In the genomic region with DNA sequence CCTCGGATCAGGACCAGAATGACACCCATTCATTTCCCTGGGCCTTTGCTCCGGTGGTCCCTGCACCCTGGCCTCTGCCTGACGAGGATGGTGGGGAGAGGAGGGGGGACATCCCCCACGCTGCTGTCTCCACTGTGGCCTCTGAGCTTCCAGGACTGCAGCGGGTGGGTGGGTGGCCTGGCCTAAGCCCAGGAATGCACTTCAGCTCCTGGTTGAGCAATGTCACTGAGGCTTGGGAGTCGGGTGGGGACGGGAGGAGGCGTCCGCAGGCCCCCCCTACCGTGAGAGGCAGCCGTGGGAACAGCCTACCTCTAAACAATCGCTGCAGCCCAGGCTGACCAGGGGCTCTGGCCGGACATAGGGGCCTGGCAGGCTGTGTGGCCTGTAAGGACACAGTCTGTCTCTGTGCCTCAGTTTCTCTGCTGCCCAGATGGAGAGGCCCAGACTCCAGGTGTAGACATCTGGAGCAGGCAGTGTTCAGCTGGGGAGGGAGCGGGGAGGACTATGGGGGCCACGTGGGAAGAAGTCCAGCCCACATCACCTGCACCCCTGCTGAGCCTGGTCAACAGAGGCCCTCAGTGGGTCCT, we compare ENCODE assay signal across 8 cellular contexts. TPM values are rescaled to one million over a fixed set of nuclear protein-coding genes. Genes with fewer than 3 reads are reported as not detected.
A peak's percentile ranks its signal among the peaks of the same experiment; 100 is the strongest.
DNase-seq lines count a peak whose midpoint lies in the region; TF ChIP-seq lines count a peak whose summit lies in the region.
"Not testable (repeated sequence)": the region's sequence is repeated elsewhere in the genome, so short reads cannot be mapped to it uniquely, and the experiment has no call there.

No MANE protein-coding gene starts in this region.

- peak overlapping the region; percentile 44 for H3K4me2 ChIP-seq in Karpas-422 (ENCODE audit: low read depth, low read length, poor library complexity, severe bottlenecking)
- peak overlapping the region; percentile 62 for H3K4me2 ChIP-seq in hepatocyte
- peak overlapping the region; percentile 7 for H3K4me2 ChIP-seq in mesenchymal stem cell (ENCODE audit: low read length, poor library complexity, severe bottlenecking)

- not testable (repeated sequence) for H3K27me3 ChIP-seq in Karpas-422 (ENCODE audit: low read length); hepatocyte; mesenchymal stem cell (ENCODE audit: control insufficient read depth in 1 of 2, insufficient read depth in 1 of 2, low read length in 2 of 2); thyroid gland

- intact Hi-C loops in thyroid gland (cut with DNase I): not testable (repeated sequence)

- H3K9me3 Mint-ChIP-seq in progenitor cell of endocrine pancreas (ENCODE audit: low read depth): not testable (repeated sequence)

- TF ChIP-seq CTCF in astrocyte of the spinal cord (IDR thresholded peaks at IDR 0.05; ENCODE audit: low read depth, low read length); fibroblast of pulmonary artery (IDR thresholded peaks at IDR 0.05; ENCODE audit: low read length, missing control alignments); hepatocyte (IDR thresholded peaks at IDR 0.05; ENCODE audit: poor library complexity); progenitor cell of endocrine pancreas (IDR thresholded peaks at IDR 0.05; ENCODE audit: unreplicated experiment); thyroid gland (IDR thresholded peaks at IDR 0.05): not testable (repeated sequence)

- H3K4me3 Mint-ChIP-seq in progenitor cell of endocrine pancreas (ENCODE audit: low read depth): not testable (repeated sequence)

- peaks cover 11% of the 10 kb centered on the region for H3K4me1 Mint-ChIP-seq in progenitor cell of endocrine pancreas (ENCODE audit: low read depth)

- H4K20me1 ChIP-seq in Karpas-422 (ENCODE audit: insufficient read depth, low read depth, low read length); hepatocyte (ENCODE audit: insufficient read depth, poor library complexity, severe bottlenecking): not testable (repeated sequence)

- H2BK12ac ChIP-seq in mesenchymal stem cell (ENCODE audit: low read length in 2 of 2): peak overlapping the region; percentile 89 to 96

- H3K4me3 ChIP-seq in Karpas-422 (ENCODE audit: low read length); astrocyte of the spinal cord (ENCODE audit: low read depth, low read length); fibroblast of pulmonary artery (replicated peaks; ENCODE audit: low read depth, low read length); hepatocyte; mesenchymal stem cell (ENCODE audit: insufficient read depth in 1 of 2, low read depth in 1 of 2, low read length in 2 of 2); thyroid gland (replicated peaks in 1 of 3): not testable (repeated sequence)

- not testable (repeated sequence) for H3K9me2 ChIP-seq in Karpas-422 (replicated peaks; ENCODE audit: insufficient read depth, low read length); hepatocyte (replicated peaks; ENCODE audit: insufficient read depth)

- not testable (repeated sequence) for H3K27me3 Mint-ChIP-seq in progenitor cell of endocrine pancreas

- H3K4ac ChIP-seq in mesenchymal stem cell (ENCODE audit: low read depth in 1 of 2, low read length in 2 of 2): peak overlapping the region; percentile 75 to 87

- H3K4me1 ChIP-seq in Karpas-422 (ENCODE audit: low read length) (peaks cover 22% of the 10 kb centered on the region), hepatocyte (ENCODE audit: insufficient read depth) (peaks cover 30% of the 10 kb centered on the region), mesenchymal stem cell (ENCODE audit: control insufficient read depth, insufficient read depth, low read depth, low read length) (peaks cover 23% of the 10 kb centered on the region), thyroid gland (peaks cover 14 to 26% of the 10 kb centered on the region in 2 donors)

- not testable (repeated sequence) for H3K79me1 ChIP-seq in mesenchymal stem cell (replicated peaks; ENCODE audit: low read length, poor library complexity, severe bottlenecking)

- not testable (repeated sequence) for H2BK5ac ChIP-seq in mesenchymal stem cell (ENCODE audit: low read depth, low read length, poor library complexity, severe bottlenecking)

- DNase-seq in EH (ENCODE audit: low read depth) (peak; percentile 8), astrocyte of the spinal cord (ENCODE audit: low read depth, low spot score) (peak; percentile 13), fibroblast of pulmonary artery (ENCODE audit: low read depth) (peak; percentile 37), hepatocyte (ENCODE audit: low spot score) (peak; percentile 48), mesenchymal stem cell (peak; percentile 70), thyroid gland (peak; percentile 63 to 83)
- not testable (repeated sequence) for DNase-seq in Karpas-422; progenitor cell of endocrine pancreas (ENCODE audit: low spot score, unreplicated experiment)

- not testable (repeated sequence) for H3K23ac ChIP-seq in mesenchymal stem cell (ENCODE audit: low read length in 2 of 2)

- peak overlapping the region; percentile 33; the same call in 1 of the 2 replicates for H3K9ac ChIP-seq in Karpas-422 (ENCODE audit: low read length)
- not testable (repeated sequence) for H3K9ac ChIP-seq in mesenchymal stem cell (ENCODE audit: low read length)

- H3K9me3 ChIP-seq in Karpas-422 (ENCODE audit: low read length); hepatocyte (ENCODE audit: low read depth); mesenchymal stem cell (ENCODE audit: control insufficient read depth, low read length); thyroid gland: not testable (repeated sequence)

- not testable (repeated sequence) for H3K36me3 Mint-ChIP-seq in progenitor cell of endocrine pancreas (ENCODE audit: insufficient read depth)

- not testable (repeated sequence) for H2AK5ac ChIP-seq in mesenchymal stem cell (ENCODE audit: low read length, severe bottlenecking)

- not testable (repeated sequence) for H3K79me2 ChIP-seq in Karpas-422 (ENCODE audit: low read length); hepatocyte

- peak overlapping the region; percentile 63 for H3K27ac ChIP-seq in Karpas-422 (ENCODE audit: low read length)
- peak overlapping the region; percentile 97 for H3K27ac ChIP-seq in hepatocyte
- H3K27ac ChIP-seq in mesenchymal stem cell (ENCODE audit: low read length, poor library complexity, severe bottlenecking): peak overlapping the region; percentile 74
- H3K27ac ChIP-seq in thyroid gland: peak overlapping the region; percentile 45 to 69 (median 60)

- peak overlapping the region; percentile 75 to 83 for H3K18ac ChIP-seq in mesenchymal stem cell (ENCODE audit: low read depth in 1 of 2, low read length in 2 of 2)

- H2BK15ac ChIP-seq in mesenchymal stem cell (ENCODE audit: low read depth, poor library complexity, severe bottlenecking): peak overlapping the region; percentile 69

- H2BK120ac ChIP-seq in mesenchymal stem cell (ENCODE audit: low read depth, low read length): peak overlapping the region; percentile 92

- TF ChIP-seq POLR2A in thyroid gland (IDR thresholded peaks at IDR 0.05): not testable (repeated sequence)

- peak overlapping the region; percentile 95 for H4K91ac ChIP-seq in mesenchymal stem cell (ENCODE audit: low read length)

- H3K36me3 ChIP-seq in Karpas-422 (ENCODE audit: insufficient read depth, low read length); hepatocyte (replicated peaks; ENCODE audit: insufficient read depth, low read depth); mesenchymal stem cell (ENCODE audit: control insufficient read depth in 1 of 2, insufficient read depth in 2 of 2, low read depth in 1 of 2, low read length in 2 of 2); thyroid gland: not testable (repeated sequence)

- peak overlapping the region; percentile 93 for H3K27ac Mint-ChIP-seq in progenitor cell of endocrine pancreas

- 40% methylated on average over 6 of the region's 15 CpGs for WGBS in hepatocyte (ENCODE audit: low lambda C conversion rate, missing lambda C conversion rate)
- 15% methylated on average over 12 of the region's 15 CpGs for WGBS in mesenchymal stem cell
- WGBS in thyroid gland, 2 donors: 15 to 34% methylated on average over 4 to 9 of the region's 15 CpGs

- H4K8ac ChIP-seq in mesenchymal stem cell (ENCODE audit: low read length): peak overlapping the region; percentile 87

- H2AFZ ChIP-seq in Karpas-422 (ENCODE audit: low read length) (peak overlapping the region; percentile 71; the same call in 1 of the 2 replicates), hepatocyte (peak overlapping the region; percentile 26)
- not testable (repeated sequence) for H2AFZ ChIP-seq in mesenchymal stem cell (ENCODE audit: low read depth, low read length)

- not testable (repeated sequence) for H3K14ac ChIP-seq in mesenchymal stem cell (ENCODE audit: low read length in 2 of 2)

- in situ Hi-C loops in astrocyte of the spinal cord (cut with HindIII; ENCODE audit: low sequenced_read_pairs): not testable (repeated sequence)

RNA-seq across cellular contexts. Expression of gene GGT1, which starts 28.5 kb away (rescaled TPM):
- total RNA-seq in Karpas-422 (2014; rRNA removed; shearing (Covaris generic); ENCODE audit: low replicate concordance): 28.6 and 36.4 TPM in 2 replicates
- total RNA-seq in hepatocyte (59.4 and 80.7 TPM in 2 replicates), progenitor cell of endocrine pancreas (16.9 and 17.1 TPM in 2 replicates), thyroid gland (10 to 100 TPM; 15.5 to 20.7 (median 18.2) TPM)
- polyA plus RNA-seq in hepatocyte: 81.0 and 104 TPM in 2 replicates
- 40.8 TPM for polyA plus RNA-seq in mesenchymal stem cell (2013, experiment 1 of 2)
- 40.0 TPM for polyA plus RNA-seq in mesenchymal stem cell (2013, experiment 2 of 2)

RNA-seq across cellular contexts. Expression of gene LRRC75B, which starts 38.6 kb away (rescaled TPM):
- 3.6 and 6.9 TPM in 2 replicates for total RNA-seq in Karpas-422 (2014; rRNA removed; shearing (Covaris generic); ENCODE audit: low replicate concordance)
- total RNA-seq in hepatocyte (16.7 and 19.5 TPM in 2 replicates), progenitor cell of endocrine pancreas (23.6 and 24.6 TPM in 2 replicates), thyroid gland (10 to 100 TPM; 18.6 to 51.2 (median 39.6) TPM)
- polyA plus RNA-seq in hepatocyte: 34.5 and 38.2 TPM in 2 replicates
- polyA plus RNA-seq in mesenchymal stem cell (2013, experiment 1 of 2): 6.3 TPM
- 6.0 TPM for polyA plus RNA-seq in mesenchymal stem cell (2013, experiment 2 of 2)

Comparison
In these comparisons a context has a peak if more than half of its experiments do, and no peak if none do; other contexts are left out.
1. H3K4me2 ChIP-seq: peak in every context shown above with its lines; median percentile 62 in hepatocyte; 44 in Karpas-422; 7 in mesenchymal stem cell.